In genomic region chr2:200101862-200102261, GRCh38 we compare ENCODE assay signal across 23 cellular contexts.
DNase-seq lines count a peak whose midpoint lies in the region; ATAC-seq, FAIRE-seq and TF ChIP-seq lines count a peak whose summit lies in the region.
"Had no signal": no experiment of that assay in that cellular context is flagged by ENCODE, and none has a peak within 500 bp of the region (broad histone marks: within the 10 kb centered on the region; RNA-seq: fewer than 3 reads in every experiment).

No MANE protein-coding gene starts in this region.

- H3K36me3 ChIP-seq in IMR-90 (ENCODE audit: control insufficient read depth, insufficient read depth, low read length) (no peaks in the 10 kb centered on the region), H1 (ENCODE audit: control insufficient read depth in 2 of 4, insufficient read depth in 4 of 4, low read length in 3 of 4) (no peaks in the 10 kb centered on the region), vagina (no peaks in the 10 kb centered on the region), HAP-1 (replicated peaks) (no peaks in the 10 kb centered on the region)

- H2BK15ac ChIP-seq in IMR-90 (ENCODE audit: low read depth, low read length) (no peak overlapping the region), H1 (ENCODE audit: low read length) (0 out of 2 replicates have a peak overlapping the region, but pooled peaks have one; percentile 31)

- H4K8ac ChIP-seq in IMR-90 (ENCODE audit: low read depth in 2 of 2, low read length in 2 of 2) (peak overlapping the region in 1 of 2 experiments; percentile 58; a peak in 1 of 4 replicates), H1 (ENCODE audit: extremely low read depth, insufficient read depth, low read length) (no peak overlapping the region)

- no peaks in the 10 kb centered on the region; the same call in 1 of the 2 replicates for H3K9me3 ChIP-seq in IMR-90 (ENCODE audit: control insufficient read depth, insufficient read depth, low read length)
- H3K9me3 ChIP-seq in H1 (ENCODE audit: insufficient read depth in 2 of 2, low read depth in 1 of 2, low read length in 1 of 2), result no peaks in the 10 kb centered on the region
- H3K9me3 ChIP-seq in vagina, result no peaks in the 10 kb centered on the region
- H3K9me3 ChIP-seq in HAP-1, result no peaks in the 10 kb centered on the region
- H3K9me3 ChIP-seq in T-helper 17 cell (ENCODE audit: control insufficient read depth, low read length, poor library complexity, severe bottlenecking), result no peaks in the 10 kb centered on the region
- H3K9me3 ChIP-seq: A549, SK-N-SH had no signal

- H3K79me1 ChIP-seq in IMR-90 (ENCODE audit: low read depth in 1 of 2, low read length in 2 of 2), result no peaks in the 10 kb centered on the region
- no peaks in the 10 kb centered on the region for H3K79me1 ChIP-seq in H1 (ENCODE audit: low read depth, low read length)

- TF ChIP-seq RAD21 in IMR-90 (IDR thresholded peaks at IDR 0.05; ENCODE audit: low read length), result no peak
- TF ChIP-seq RAD21 in H1 (IDR thresholded peaks at IDR 0.05 in 1 of 2, conservative IDR thresholded peaks at IDR 0.05 in 1 of 2; ENCODE audit: low read depth in 2 of 2, low read length in 2 of 2), result no peak

- no peak for FAIRE-seq in H1 (lab: Jason Lieb, UNC)
- FAIRE-seq: A549, GM12891, RCC 7860 had no signal

- H3K27ac ChIP-seq in IMR-90 (ENCODE audit: insufficient read depth, low read length) (peak overlapping the region; percentile 85; the same call in 1 of the 2 replicates), H1 (ENCODE audit: low read depth, low read length) (no peak overlapping the region), vagina (no peak overlapping the region)
- H3K27ac ChIP-seq: A549 had no signal

- H2AFZ ChIP-seq in IMR-90 (replicated peaks; ENCODE audit: low read length, poor library complexity), result no peak overlapping the region
- H2AFZ ChIP-seq in H1 (ENCODE audit: low read length), result no peak overlapping the region

- no peaks in the 10 kb centered on the region for H3K9me1 ChIP-seq in IMR-90 (ENCODE audit: insufficient read depth, low read length)

- H4K5ac ChIP-seq in IMR-90 (ENCODE audit: low read depth, low read length) (peak overlapping the region; percentile 58; the same call in 1 of the 2 replicates), H1 (ENCODE audit: insufficient read length, low read depth, low read length) (no peak overlapping the region)

- H3K4ac ChIP-seq in IMR-90 (ENCODE audit: low read depth, low read length) (peak overlapping the region; percentile 40; the same call in 1 of the 2 replicates), H1 (replicated peaks; ENCODE audit: insufficient read length, low read depth, low read length) (no peak overlapping the region)

- H2AK9ac ChIP-seq in IMR-90 (replicated peaks; ENCODE audit: low read depth, low read length, poor library complexity), result no peak overlapping the region

- no peaks in the 10 kb centered on the region for H3K23me2 ChIP-seq in H1 (ENCODE audit: low read depth, low read length)

- in situ Hi-C loops in IMR-90 (cut with MboI; ENCODE audit: low sequenced_read_pairs) (no loop called here), HAP-1 (cut with MboI; ENCODE audit: low sequenced_read_pairs) (no loop called here)

- H3K4me3 Mint-ChIP-seq in nephron, result no peak overlapping the region
- no peak overlapping the region for H3K4me3 Mint-ChIP-seq in T-helper 17 cell
- H3K4me3 Mint-ChIP-seq: CD4-positive, alpha-beta memory T cell had no signal

- H3K4me1 ChIP-seq in IMR-90 (ENCODE audit: control insufficient read depth, insufficient read depth, low read length), result peaks cover 3% of the 10 kb centered on the region; the same call in 1 of the 2 replicates
- H3K4me1 ChIP-seq in H1 (replicated peaks in 1 of 4; ENCODE audit: control insufficient read depth in 3 of 4, insufficient read depth in 4 of 4, low read length in 3 of 4), result no peaks in the 10 kb centered on the region
- no peaks in the 10 kb centered on the region for H3K4me1 ChIP-seq in vagina
- no peaks in the 10 kb centered on the region for H3K4me1 ChIP-seq in HAP-1
- H3K4me1 ChIP-seq: A549 had no signal

- no peaks in the 10 kb centered on the region for H3K9me3 Mint-ChIP-seq in nephron
- H3K9me3 Mint-ChIP-seq: CD4-positive, alpha-beta memory T cell had no signal

- H3K36me3 Mint-ChIP-seq in nephron (ENCODE audit: low read depth), result no peaks in the 10 kb centered on the region
- H3K36me3 Mint-ChIP-seq in T-helper 17 cell (ENCODE audit: low read depth), result no peaks in the 10 kb centered on the region
- H3K36me3 Mint-ChIP-seq: CD4-positive, alpha-beta memory T cell had no signal

- H3K79me2 ChIP-seq in H1 (ENCODE audit: control insufficient read depth in 1 of 2, insufficient read depth in 2 of 2, low read length in 2 of 2), result no peaks in the 10 kb centered on the region

- H3K23ac ChIP-seq in IMR-90 (ENCODE audit: low read depth, low read length), result peak overlapping the region; percentile 75; the same call in 1 of the 2 replicates
- H3K23ac ChIP-seq in H1 (ENCODE audit: insufficient read length), result no peak overlapping the region

- H3K4me3 ChIP-seq in IMR-90 (ENCODE audit: insufficient read depth, low read depth, low read length) (no peak overlapping the region), H1 (ENCODE audit: extremely low read depth in 1 of 4, insufficient read depth in 2 of 4, low read depth in 3 of 4, low read length in 4 of 4) (no peak overlapping the region), vagina (no peak overlapping the region), HAP-1 (no peak overlapping the region)
- H3K4me3 ChIP-seq: A549 had no signal

- POLR2A ChIA-PET in IMR-90 (lab: Charles Lee; ENCODE audit: unreplicated experiment), result no interaction called here
- POLR2A ChIA-PET in H1 (lab: Charles Lee; ENCODE audit: partially characterized antibody), result interaction anchor here (0.6 kb wide), 1 partner anchor 1500 kb away, joined by 3 read pairs; no protein-coding TSS in a partner anchor

- intact Hi-C loops in IMR-90 (cut with micrococcal nuclease) (no loop called here), vagina (cut with DNase I) (no loop called here)

- WGBS in IMR-90 (ENCODE audit: extremely low coverage in 2 of 2, insufficient read length in 1 of 2), 2 experiments, result 33% methylated on average over 1 of the region's 1 CpG; no CpG with 5 or more reads in 1 of the 2 experiments
- 100% methylated on average over 1 of the region's 1 CpG; no CpG with 5 or more reads in 1 of the 2 experiments for WGBS in H1 (ENCODE audit: extremely low coverage in 1 of 2, insufficient coverage in 1 of 2, insufficient read length in 1 of 2, insufficient replicate concordance in 2 of 2, low coverage in 1 of 2, low lambda C conversion rate in 2 of 2, missing lambda C conversion rate in 1 of 2), 2 experiments

- no peak overlapping the region for H2BK5ac ChIP-seq in IMR-90 (ENCODE audit: low read depth, low read length, poor library complexity, severe bottlenecking)
- no peak overlapping the region for H2BK5ac ChIP-seq in H1 (ENCODE audit: low read depth, low read length)

- TF ChIP-seq CTCF in IMR-90 (conservative IDR thresholded peaks at IDR 0.05; ENCODE audit: low read depth, low read length) (no peak), H1 (IDR thresholded peaks at IDR 0.05; ENCODE audit: control extremely low read depth in 1 of 3, insufficient read depth in 1 of 3, low read depth in 1 of 3, low read length in 3 of 3) (no peak), nephron (IDR thresholded peaks at IDR 0.05; ENCODE audit: unreplicated experiment in 3 of 3) (no peak), vagina (IDR thresholded peaks at IDR 0.05) (no peak)

- H2BK12ac ChIP-seq in H1 (ENCODE audit: low read depth, low read length), result no peak overlapping the region

- H3K4me2 ChIP-seq in IMR-90 (ENCODE audit: low read depth, low read length) (peak overlapping the region; percentile 56; the same call in 1 of the 2 replicates), H1 (ENCODE audit: insufficient read depth in 1 of 2, low read depth in 2 of 2, low read length in 2 of 2) (no peak overlapping the region)
- H3K4me2 ChIP-seq: A549, SK-N-SH had no signal

- H3K18ac ChIP-seq in IMR-90 (ENCODE audit: low read depth, low read length) (peak overlapping the region; percentile 88; the same call in 1 of the 2 replicates), H1 (ENCODE audit: extremely low read depth, low read length) (no peak overlapping the region)

- H4K91ac ChIP-seq in IMR-90 (ENCODE audit: insufficient read depth, low read depth, low read length) (peak overlapping the region; percentile 77), H1 (replicated peaks; ENCODE audit: insufficient read length, low read length) (no peak overlapping the region)

- peak overlapping the region in 2 of 3 experiments; percentile 65 to 66 for H3K27ac Mint-ChIP-seq in nephron
- no peak overlapping the region for H3K27ac Mint-ChIP-seq in T-helper 17 cell
- H3K27ac Mint-ChIP-seq: CD4-positive, alpha-beta memory T cell had no signal

- peak overlapping the region; percentile 71; the same call in 1 of the 2 replicates for H2BK120ac ChIP-seq in IMR-90 (ENCODE audit: low read depth, low read length)
- H2BK120ac ChIP-seq in H1 (replicated peaks; ENCODE audit: low read depth, low read length), result no peak overlapping the region

- H2BK20ac ChIP-seq in IMR-90 (ENCODE audit: low read depth, low read length) (peak overlapping the region; percentile 76; the same call in 1 of the 2 replicates), H1 (ENCODE audit: low read length) (no peak overlapping the region; the same call in 1 of the 2 replicates)

- H3K4me1 Mint-ChIP-seq in nephron (peaks cover 10% of the 10 kb centered on the region), T-helper 17 cell (no peaks in the 10 kb centered on the region)
- H3K4me1 Mint-ChIP-seq: CD4-positive, alpha-beta memory T cell had no signal

- TF ChIP-seq POLR2A in IMR-90 (IDR thresholded peaks at IDR 0.05; ENCODE audit: low read depth, low read length), result no peak
- no peak for TF ChIP-seq POLR2A in H1 (IDR thresholded peaks at IDR 0.05; ENCODE audit: control extremely low read depth in 1 of 2, low read depth in 2 of 2, low read length in 2 of 2)
- no peak for TF ChIP-seq POLR2A in vagina (IDR thresholded peaks at IDR 0.05)

- H3K56ac ChIP-seq in IMR-90 (ENCODE audit: extremely low read depth, insufficient read depth, low read length) (no peak overlapping the region), H1 (replicated peaks; ENCODE audit: insufficient read length, low read depth, low read length) (no peak overlapping the region)

- peak; percentile 95 for ATAC-seq in IMR-90 (ENCODE audit: low read depth)
- no peak for ATAC-seq in T-helper 17 cell
- ATAC-seq: A549 had no signal

- no peak overlapping the region for H2AK5ac ChIP-seq in IMR-90 (ENCODE audit: low read depth, low read length)
- no peak overlapping the region for H2AK5ac ChIP-seq in H1 (ENCODE audit: low read depth, low read length)

- CTCF ChIA-PET in IMR-90 (lab: Yijun Ruan, JAX) (no interaction called here), H1 (lab: Charles Lee; ENCODE audit: partially characterized antibody) (interaction anchor here (0.8 to 1.4 kb wide), 3 partner anchors 125 to 269 kb away, joined by 3 read pairs; no protein-coding TSS in a partner anchor)

- H3K27me3 Mint-ChIP-seq in nephron (ENCODE audit: low read depth) (peaks cover 5% of the 10 kb centered on the region), T-helper 17 cell (peaks cover 20% of the 10 kb centered on the region)

- 0 out of 2 replicates have a peak overlapping the region, but pooled peaks have one; percentile 75 for H3K14ac ChIP-seq in IMR-90 (replicated peaks; ENCODE audit: low read depth, low read length)
- H3K14ac ChIP-seq in H1 (ENCODE audit: insufficient read length), result no peak overlapping the region

- H3K9ac ChIP-seq in IMR-90 (ENCODE audit: low read depth, low read length) (no peak overlapping the region; the same call in 1 of the 2 replicates), H1 (replicated peaks in 1 of 4; ENCODE audit: extremely low read depth in 1 of 4, low read depth in 3 of 4, low read length in 3 of 4) (no peak overlapping the region)
- H3K9ac ChIP-seq: SK-N-SH had no signal

- dilution Hi-C loops in IMR-90 (cut with HindIII; ENCODE audit: low sequenced_read_pairs, unreplicated experiment), result no loop called here

- H4K20me1 ChIP-seq in IMR-90 (ENCODE audit: insufficient read depth, low read length) (no peaks in the 10 kb centered on the region), H1 (replicated peaks in 1 of 2; ENCODE audit: control insufficient read depth in 1 of 2, insufficient read depth in 2 of 2, low read length in 2 of 2) (no peaks in the 10 kb centered on the region)

- H3K27me3 ChIP-seq in IMR-90 (ENCODE audit: control insufficient read depth, insufficient read depth, low read length), result no peaks in the 10 kb centered on the region
- no peaks in the 10 kb centered on the region for H3K27me3 ChIP-seq in H1 (replicated peaks in 1 of 4; ENCODE audit: control insufficient read depth in 3 of 4, extremely low read depth in 1 of 4, insufficient read depth in 3 of 4, low read length in 3 of 4)
- H3K27me3 ChIP-seq in vagina, result no peaks in the 10 kb centered on the region
- peaks cover 7% of the 10 kb centered on the region; the same call in 1 of the 2 replicates for H3K27me3 ChIP-seq in HAP-1 (ENCODE audit: low read depth)

- peak; percentile 34 for DNase-seq in IMR-90
- no peak for DNase-seq in H1 (ENCODE audit: low read depth in 1 of 2, low spot score in 2 of 2)
- no peak for DNase-seq in vagina (ENCODE audit: extremely low spot score in 2 of 2)
- DNase-seq in HAP-1 (ENCODE audit: low spot score in 2 of 2), result no peak
- no peak for DNase-seq in T-helper 17 cell
- DNase-seq in NCI-H524 treated with DMSO at 0.1 percent for 48 hours (lab: John Stamatoyannopoulos, UW), result no peak
- DNase-seq: C1 segment of cervical spinal cord; CD4-positive, alpha-beta memory T cell; COR-L47; GF-D8; KBM-7; MV-4-11; NCI-H1105; NCI-H146; NCI-H1930; NCI-H2107; NCI-H524; NCI-H774; SK-N-SH had no signal

- no TSS peak for BruUV-seq in IMR-90 (replicated peaks; lab: Mats Ljungman, UMichigan)

- no peak for TF ChIP-seq EP300 in H1 (IDR thresholded peaks at IDR 0.05; ENCODE audit: borderline replicate concordance in 1 of 2, low read depth in 2 of 2, low read length in 2 of 2)
